In genomic region chr2:56207760-56208159, GRCh38 we compare ENCODE assay signal across 21 cellular contexts. TPM values are rescaled to one million over a fixed set of nuclear protein-coding genes. Genes with fewer than 3 reads are reported as not detected.
DNase-seq lines count a peak whose midpoint lies in the region; ATAC-seq, FAIRE-seq and TF ChIP-seq lines count a peak whose summit lies in the region.
"Had no signal": no experiment of that assay in that cellular context is flagged by ENCODE, and none has a peak within 500 bp of the region (broad histone marks: within the 10 kb centered on the region; RNA-seq: fewer than 3 reads in every experiment).

No MANE protein-coding gene starts in this region.

- TF ChIP-seq CTCF in SK-N-SH (IDR thresholded peaks at IDR 0.05) (no peak), fibroblast of mammary gland (conservative IDR thresholded peaks at IDR 0.05; ENCODE audit: control insufficient read depth, insufficient read depth, low read depth, low read length) (no peak), pancreas (IDR thresholded peaks at IDR 0.05) (no peak), colonic mucosa (IDR thresholded peaks at IDR 0.05) (no peak), foreskin fibroblast (IDR thresholded peaks at IDR 0.05; ENCODE audit: low read depth, low read length) (no peak)

- intact Hi-C loops in pancreas (cut with DNase I) (no loop called here), colonic mucosa (cut with DNase I) (no loop called here)

- POLR2A ChIA-PET in SK-N-SH (lab: Yijun Ruan, JAX) = no interaction called here

- peak; percentile 29 for FAIRE-seq in pancreas (lab: Jason Lieb, UNC)
- FAIRE-seq: GM12891 had no signal

- no peak for TF ChIP-seq RAD21 in SK-N-SH (IDR thresholded peaks at IDR 0.05; ENCODE audit: low read length)

- no peak for DNase-seq in SK-N-SH
- peak; percentile 48 for DNase-seq in fibroblast of mammary gland (ENCODE audit: low read depth)
- DNase-seq in pancreas = no peak
- DNase-seq in colonic mucosa = no peak
- DNase-seq in foreskin fibroblast = no peak
- DNase-seq: 8988T; CD8-positive, alpha-beta memory T cell; COR-L47; DMS 273 treated with DMSO at 0.1 percent for 48 hours; DMS53; DND-41; EL; KG1 had no signal

- H3K36me3 ChIP-seq in SK-N-SH (replicated peaks in 1 of 2; ENCODE audit: control insufficient read depth in 1 of 2, insufficient read depth in 2 of 2, low read length in 1 of 2) (peaks cover 28 to 76% of the 10 kb centered on the region in 2 experiments), pancreas (no peaks in the 10 kb centered on the region), colonic mucosa (no peaks in the 10 kb centered on the region)
- H3K36me3 ChIP-seq: BLaER1 treated with 17β-estradiol and CSF1 and Interleukin-3, amounts not matched to agents 10 nM and 100 nM; HAP-1 had no signal

- H3K27ac ChIP-seq in SK-N-SH (ENCODE audit: low read depth in 2 of 2, low read length in 1 of 2) = peak overlapping the region in 1 of 2 experiments; percentile 73; a peak in 3 of 4 replicates
- H3K27ac ChIP-seq in pancreas = no peak overlapping the region
- H3K27ac ChIP-seq in colonic mucosa = no peak overlapping the region
- H3K27ac ChIP-seq: BLaER1 treated with 17β-estradiol and CSF1 and Interleukin-3, amounts not matched to agents 10 nM and 100 nM had no signal

- H3K9me3 ChIP-seq in SK-N-SH (no peaks in the 10 kb centered on the region), pancreas (no peaks in the 10 kb centered on the region), colonic mucosa (no peaks in the 10 kb centered on the region)
- H3K9me3 ChIP-seq: BLaER1 treated with 17β-estradiol and CSF1 and Interleukin-3, amounts not matched to agents 10 nM and 100 nM; HAP-1 had no signal

- H3K79me2 ChIP-seq in SK-N-SH (ENCODE audit: insufficient read depth) = peaks cover 100% of the 10 kb centered on the region

- peaks cover 0 to 24% of the 10 kb centered on the region in 2 experiments; a peak in 1 of 4 replicates for H3K4me1 ChIP-seq in SK-N-SH (ENCODE audit: control insufficient read depth in 1 of 2, insufficient read depth in 2 of 2, low read depth in 1 of 2, low read length in 1 of 2)
- H3K4me1 ChIP-seq in pancreas = no peaks in the 10 kb centered on the region
- H3K4me1 ChIP-seq in colonic mucosa = no peaks in the 10 kb centered on the region
- H3K4me1 ChIP-seq: BLaER1 treated with 17β-estradiol and CSF1 and Interleukin-3, amounts not matched to agents 10 nM and 100 nM; HAP-1 had no signal

- peaks cover 50% of the 10 kb centered on the region for H3F3A ChIP-seq in SK-N-SH (replicated peaks; ENCODE audit: insufficient read depth)

- H3K9ac ChIP-seq in SK-N-SH (peak overlapping the region; percentile 15; the same call in 1 of the 2 replicates), colonic mucosa (ENCODE audit: low read depth in 2 of 2, low read length in 2 of 2) (no peak overlapping the region)
- H3K9ac ChIP-seq: BLaER1 treated with 17β-estradiol and CSF1 and Interleukin-3, amounts not matched to agents 10 nM and 100 nM had no signal

- TF ChIP-seq EP300 in SK-N-SH (IDR thresholded peaks at IDR 0.05; ENCODE audit: borderline replicate concordance in 1 of 2, low read depth in 1 of 2, low read length in 1 of 2) = peak in 1 of 2 experiments; percentile 56; a peak in 1 of 4 replicates

- H3K27me3 ChIP-seq in SK-N-SH (ENCODE audit: insufficient read depth) (no peaks in the 10 kb centered on the region), pancreas (no peaks in the 10 kb centered on the region), colonic mucosa (no peaks in the 10 kb centered on the region)
- H3K27me3 ChIP-seq: BLaER1 treated with 17β-estradiol and CSF1 and Interleukin-3, amounts not matched to agents 10 nM and 100 nM had no signal

- no peak overlapping the region for H2AFZ ChIP-seq in SK-N-SH (ENCODE audit: low read depth)

- ATAC-seq in SK-N-SH treated with all-trans-retinoic acid at 6 μM for 48 hours (no peak), pancreas (no peak), GM21723 (IDR thresholded peaks at IDR 0.05; ENCODE audit: unreplicated experiment) (no peak)

- no peaks in the 10 kb centered on the region for H3K9me2 ChIP-seq in SK-N-SH

- CTCF ChIA-PET in SK-N-SH (lab: Yijun Ruan, JAX) = interaction anchor here (1.0 to 1.4 kb wide), 2 partner anchors 24 to 130 kb away, joined by 3 to 8 read pairs; partner anchors contain the start of gene CCDC85A

- peak overlapping the region; percentile 53; the same call in 1 of the 2 replicates for H3K4me2 ChIP-seq in SK-N-SH
- H3K4me2 ChIP-seq: BLaER1 treated with 17β-estradiol and CSF1 and Interleukin-3, amounts not matched to agents 10 nM and 100 nM had no signal

- WGBS in SK-N-SH (ENCODE audit: low lambda C conversion rate) = 2% methylated on average over 1 of the region's 1 CpG
- 59 to 63% methylated on average over 1 of the region's 1 CpG for WGBS in pancreas, 2 donors

- H3K4me3 ChIP-seq in SK-N-SH (ENCODE audit: low read depth in 2 of 2, low read length in 1 of 2) (no peak overlapping the region), fibroblast of mammary gland (ENCODE audit: control insufficient read depth, low read depth, low read length) (no peak overlapping the region), pancreas (no peak overlapping the region), colonic mucosa (no peak overlapping the region), foreskin fibroblast (ENCODE audit: low read depth in 1 of 2, low read length in 2 of 2) (no peak overlapping the region)
- H3K4me3 ChIP-seq: BLaER1 treated with 17β-estradiol and CSF1 and Interleukin-3, amounts not matched to agents 10 nM and 100 nM; HAP-1 had no signal

- peaks cover 66% of the 10 kb centered on the region for H4K20me1 ChIP-seq in SK-N-SH (ENCODE audit: insufficient read depth)
- H4K20me1 ChIP-seq: BLaER1 treated with 17β-estradiol and CSF1 and Interleukin-3, amounts not matched to agents 10 nM and 100 nM had no signal

TF ChIP-seq in SK-N-SH, 30 proteins besides CTCF, POLR2A, EP300 and RAD21:
- TF ChIP-seq TCF12 (IDR thresholded peaks at IDR 0.05) (peak; percentile 68; the same call in 1 of the 2 replicates), USF1 (IDR thresholded peaks at IDR 0.05; ENCODE audit: borderline replicate concordance, low read depth) (0 out of 2 replicates have a peak, but pooled peaks have one; percentile 13), JUND (IDR thresholded peaks at IDR 0.05) (peak; percentile 38), PBX3 (IDR thresholded peaks at IDR 0.05) (peak; percentile 52), FOXJ3 (CRISPR knock-in tag; IDR thresholded peaks at IDR 0.05) (no peak)

TF ChIP-seq in SK-N-SH treated with all-trans-retinoic acid at 6 μM for 48 hours, 23 proteins besides CTCF, POLR2A, EP300 and RAD21:
- TF ChIP-seq RARB (CRISPR knock-in tag; IDR thresholded peaks at IDR 0.05) = no peak
- TF ChIP-seq BACH2 (CRISPR knock-in tag; IDR thresholded peaks at IDR 0.05; ENCODE audit: borderline replicate concordance) = no peak
- TF ChIP-seq CSRNP3 (CRISPR knock-in tag; IDR thresholded peaks at IDR 0.05) = no peak
- no peak for TF ChIP-seq TOX (CRISPR knock-in tag; IDR thresholded peaks at IDR 0.05; ENCODE audit: borderline replicate concordance)
- TF ChIP-seq ZNF8 (CRISPR knock-in tag; IDR thresholded peaks at IDR 0.05) = no peak
- no peak for TF ChIP-seq SNAI2 (CRISPR knock-in tag; IDR thresholded peaks at IDR 0.05)
- no peak for TF ChIP-seq OSR1 (CRISPR knock-in tag; IDR thresholded peaks at IDR 0.05)
- no peak for TF ChIP-seq CSDC2 (CRISPR knock-in tag; IDR thresholded peaks at IDR 0.05)
- TF ChIP-seq TCF4 (CRISPR knock-in tag; IDR thresholded peaks at IDR 0.05; ENCODE audit: borderline replicate concordance) = no peak
- no peak for TF ChIP-seq ZFP3 (CRISPR knock-in tag; IDR thresholded peaks at IDR 0.05)

RNA-seq across cellular contexts. Expression of gene CCDC85A, which starts 24.0 kb away (rescaled TPM):
- 48.7 and 49.9 TPM in 2 replicates for polyA plus RNA-seq in SK-N-SH (2012; rRNA removed)
- polyA plus RNA-seq in SK-N-SH (2012; cell fraction: cytosol; rRNA removed) = 36.6 and 44.8 TPM in 2 replicates
- 23.7 and 33.6 TPM in 2 replicates for polyA plus RNA-seq in SK-N-SH (2012; cell fraction: nucleus; rRNA removed)
- total RNA-seq in pancreas = under 1 TPM; 0.20 to 0.62 (median 0.31) TPM
- under 1 TPM; 0.27 to 0.35 TPM for polyA plus RNA-seq in pancreas
- under 1 TPM; 0.40 to 0.42 TPM for total RNA-seq in colonic mucosa
- total RNA-seq: B cell; CD8-positive, alpha-beta memory T cell; G401 had no signal
- polyA plus RNA-seq: AG04450; CD8-positive, alpha-beta memory T cell had no signal
